Comparison of ENCODE assay signal across 19 cellular contexts in genomic region chr4:6935961-6936360, GRCh38.
"Had no signal": no experiment of that assay in that cellular context is flagged by ENCODE, and none has a peak within 500 bp of the region (broad histone marks: within the 10 kb centered on the region; RNA-seq: fewer than 3 reads in every experiment).

No MANE protein-coding gene starts in this region.

- H3K9me3 ChIP-seq: right atrium auricular region, tibial nerve, uterus had no signal

- H3K4me1 ChIP-seq: uterus had no signal

- DNase-seq: activated CD4-positive, alpha-beta T cell treated with anti-CD3 and anti-CD28 coated beads for 1 hour; activated naive CD4-positive, alpha-beta T cell treated with Interleukin-2 at 50 U/mL for 16 hours; activated naive CD8-positive, alpha-beta T cell treated with anti-CD3 and anti-CD28 coated beads, Interleukin-2, amount 50 U/mL, for 24 hours; activated T-cell treated with anti-CD3 and anti-CD28 coated beads for 4 hours; anterior cingulate cortex; caudate nucleus; dorsolateral prefrontal cortex; foreskin fibroblast; T-helper 1 cell; T1000; uterus had no signal

- H3K27ac ChIP-seq: dorsolateral prefrontal cortex, right atrium auricular region, uterus had no signal

- ATAC-seq: activated naive CD8-positive, alpha-beta T cell treated with anti-CD3 and anti-CD28 coated beads, Interleukin-2, amount 50 U/mL, for 24 hours had no signal

- H3K27me3 Mint-ChIP-seq: activated naive CD8-positive, alpha-beta T cell treated with anti-CD3 and anti-CD28 coated beads, Interleukin-2, amount 50 U/mL, for 24 hours; progenitor cell of endocrine pancreas; stimulated activated naive CD8-positive, alpha-beta T cell treated with anti-CD3 and anti-CD28 coated beads, Interleukin-15, Interleukin-2, amounts not matched to agents 100 ng/mL and 50 ng/mL, for 24 hours had no signal

- H3K4me3 Mint-ChIP-seq: activated naive CD8-positive, alpha-beta T cell treated with anti-CD3 and anti-CD28 coated beads, Interleukin-2, amount 50 U/mL, for 24 hours; brain; neural crest cell; stimulated activated naive CD8-positive, alpha-beta T cell treated with anti-CD3 and anti-CD28 coated beads, Interleukin-15, Interleukin-2, amounts not matched to agents 100 ng/mL and 50 ng/mL, for 24 hours had no signal

- H3K4me3 ChIP-seq: dorsolateral prefrontal cortex, lung, right atrium auricular region, tibial nerve, uterus had no signal

- H3K27ac Mint-ChIP-seq: activated naive CD8-positive, alpha-beta T cell treated with anti-CD3 and anti-CD28 coated beads, Interleukin-2, amount 50 U/mL, for 24 hours; activated T-helper 2 cell treated with anti-CD3 and anti-CD28 coated beads, Interferon-gamma antibody, Interleukin-2, Interleukin-4, amounts not matched to agents 10 μg/mL and 5 μg/mL and 100 μg/mL, durations not matched to agents 14 hours and 24 hours and 36 hours; progenitor cell of endocrine pancreas; stimulated activated naive CD8-positive, alpha-beta T cell treated with anti-CD3 and anti-CD28 coated beads, Interleukin-15, Interleukin-2, amounts not matched to agents 100 ng/mL and 50 ng/mL, for 24 hours had no signal

- H3K9me3 Mint-ChIP-seq: activated naive CD8-positive, alpha-beta T cell treated with anti-CD3 and anti-CD28 coated beads, Interleukin-2, amount 50 U/mL, for 24 hours; activated T-helper 2 cell treated with anti-CD3 and anti-CD28 coated beads, Interferon-gamma antibody, Interleukin-2, Interleukin-4, amounts not matched to agents 10 μg/mL and 5 μg/mL and 100 μg/mL, durations not matched to agents 14 hours and 24 hours and 36 hours; stimulated activated naive CD8-positive, alpha-beta T cell treated with anti-CD3 and anti-CD28 coated beads, Interleukin-15, Interleukin-2, amounts not matched to agents 100 ng/mL and 50 ng/mL, for 24 hours had no signal

- H3K27me3 ChIP-seq: dorsolateral prefrontal cortex, right atrium auricular region, tibial nerve, uterus had no signal

- H3K36me3 ChIP-seq: right atrium auricular region, uterus had no signal
